ENCODE assay signal across 26 cellular contexts in genomic region chr17:21008992-21009671, GRCh38.
"Had no signal": no experiment of that assay in that cellular context is flagged by ENCODE, and none has a peak within 500 bp of the region (broad histone marks: within the 10 kb centered on the region; RNA-seq: fewer than 3 reads in every experiment).

No MANE protein-coding gene starts in this region.

- FAIRE-seq: TTC549 had no signal

- H3K27ac Mint-ChIP-seq: activated CD4-positive, alpha-beta T cell treated with anti-CD3 and anti-CD28 coated beads, Interleukin-2, amount 10 ng/mL, durations not matched to agents 7 days and 5 days; activated CD8-positive, alpha-beta memory T cell treated with anti-CD3 and anti-CD28 coated beads, Interleukin-2, amount 10 ng/mL, durations not matched to agents 7 days and 5 days; activated CD8-positive, alpha-beta T cell treated with anti-CD3 and anti-CD28 coated beads for 36 hours; activated naive CD8-positive, alpha-beta T cell; neural progenitor cell; T-helper 2 cell treated with Interferon-gamma antibody and Interleukin-4, amounts not matched to agents 5 μg/mL and 100 μg/mL, for 36 hours; type B pancreatic cell had no signal

- H3K4me2 ChIP-seq: neural progenitor cell, smooth muscle cell had no signal

- H3K4me1 Mint-ChIP-seq: activated CD4-positive, alpha-beta T cell treated with anti-CD3 and anti-CD28 coated beads, Interleukin-2, amount 10 ng/mL, durations not matched to agents 7 days and 5 days; neural progenitor cell had no signal

- DNase-seq: activated CD4-positive, alpha-beta T cell treated with anti-CD3 and anti-CD28 coated beads, Interleukin-2, amount 10 ng/mL, durations not matched to agents 7 days and 5 days; activated CD4-positive, CD25-positive, alpha-beta regulatory T cell treated with anti-CD3 and anti-CD28 coated beads, Interleukin-2, amount 50 U/mL, for 72 hours; activated CD8-positive, alpha-beta memory T cell treated with anti-CD3 and anti-CD28 coated beads, Interleukin-2, amount 10 ng/mL, durations not matched to agents 7 days and 5 days; activated CD8-positive, alpha-beta T cell treated with anti-CD3 and anti-CD28 coated beads for 36 hours; activated T-cell treated with anti-CD3 and anti-CD28 coated beads for 4 hours; cerebellar nuclear complex; cortex of kidney; foreskin fibroblast; heart right ventricle; islet precursor cell; lower lobe of right lung; naive thymus-derived CD4-positive, alpha-beta T cell; stimulated activated CD4-positive, alpha-beta T cell treated with anti-CD3 and anti-CD28 coated beads, Interleukin-2, amount 100 ng/mL, for 48 hours; stimulated activated CD8-positive, alpha-beta memory T cell treated with anti-CD3 and anti-CD28 coated beads, Interleukin-4, amount 100 ng/mL, for 48 hours; stimulated activated naive B cell treated with anti-CD40 and anti-IgM and Interleukin-4, amounts not matched to agents 10 μg/mL and 1 μg/mL and 100 μg/mL, for 72 hours; WERI-Rb-1 had no signal

- H3K27ac ChIP-seq: adrenal gland, breast epithelium, heart right ventricle, lower lobe of right lung, neural progenitor cell, thoracic aorta, WERI-Rb-1 had no signal

- ATAC-seq: activated CD8-positive, alpha-beta memory T cell treated with anti-CD3 and anti-CD28 coated beads, Interleukin-2, amount 10 ng/mL, durations not matched to agents 7 days and 5 days; activated CD8-positive, alpha-beta T cell treated with anti-CD3 and anti-CD28 coated beads for 36 hours; heart right ventricle; lower lobe of right lung; naive thymus-derived CD4-positive, alpha-beta T cell; sciatic nerve; stimulated activated naive B cell treated with anti-CD40 and anti-IgM and Interleukin-4, amounts not matched to agents 10 μg/mL and 1 μg/mL and 100 μg/mL, for 72 hours had no signal

- H3K4me3 ChIP-seq: adrenal gland, breast epithelium, heart right ventricle, lower lobe of right lung, neural progenitor cell, smooth muscle cell, thoracic aorta had no signal

- H3K9me3 Mint-ChIP-seq: activated CD4-positive, alpha-beta T cell treated with anti-CD3 and anti-CD28 coated beads, Interleukin-2, amount 10 ng/mL, durations not matched to agents 7 days and 5 days; activated CD8-positive, alpha-beta T cell treated with anti-CD3 and anti-CD28 coated beads for 36 hours; neural progenitor cell; stimulated activated naive B cell treated with anti-CD40 and anti-IgM and Interleukin-4, amounts not matched to agents 10 μg/mL and 1 μg/mL and 100 μg/mL, for 72 hours; T-helper 2 cell treated with Interferon-gamma antibody and Interleukin-4, amounts not matched to agents 5 μg/mL and 100 μg/mL, for 36 hours; type B pancreatic cell had no signal

- H3K9ac ChIP-seq: neural progenitor cell had no signal

- H3K27me3 Mint-ChIP-seq: activated CD4-positive, alpha-beta T cell treated with anti-CD3 and anti-CD28 coated beads, Interleukin-2, amount 10 ng/mL, durations not matched to agents 7 days and 5 days; activated CD8-positive, alpha-beta memory T cell treated with anti-CD3 and anti-CD28 coated beads, Interleukin-2, amount 10 ng/mL, durations not matched to agents 7 days and 5 days; activated CD8-positive, alpha-beta T cell treated with anti-CD3 and anti-CD28 coated beads for 36 hours; activated naive CD8-positive, alpha-beta T cell; naive thymus-derived CD4-positive, alpha-beta T cell; stimulated activated naive B cell treated with anti-CD40 and anti-IgM and Interleukin-4, amounts not matched to agents 10 μg/mL and 1 μg/mL and 100 μg/mL, for 72 hours; type B pancreatic cell had no signal

- H2AFZ ChIP-seq: neural progenitor cell had no signal

- H3K27me3 ChIP-seq: adrenal gland, breast epithelium, heart right ventricle, neural progenitor cell had no signal

- H3K4me3 Mint-ChIP-seq: activated CD4-positive, alpha-beta T cell treated with anti-CD3 and anti-CD28 coated beads, Interleukin-2, amount 10 ng/mL, durations not matched to agents 7 days and 5 days; activated CD8-positive, alpha-beta memory T cell treated with anti-CD3 and anti-CD28 coated beads, Interleukin-2, amount 10 ng/mL, durations not matched to agents 7 days and 5 days; activated CD8-positive, alpha-beta T cell treated with anti-CD3 and anti-CD28 coated beads for 36 hours; activated naive CD8-positive, alpha-beta T cell; naive thymus-derived CD4-positive, alpha-beta T cell; neural progenitor cell; stimulated activated naive B cell treated with anti-CD40 and anti-IgM and Interleukin-4, amounts not matched to agents 10 μg/mL and 1 μg/mL and 100 μg/mL, for 72 hours; T-helper 2 cell treated with Interferon-gamma antibody and Interleukin-4, amounts not matched to agents 5 μg/mL and 100 μg/mL, for 36 hours; type B pancreatic cell had no signal

- H3K4me1 ChIP-seq: breast epithelium, neural progenitor cell had no signal

- H3K9me3 ChIP-seq: adrenal gland, breast epithelium, heart right ventricle, lower lobe of right lung, thoracic aorta had no signal
